Comparison of ENCODE assay signal across 9 cellular contexts in genomic region chr4:147481577-147482109, GRCh38. TPM values are rescaled to one million over a fixed set of nuclear protein-coding genes. Genes with fewer than 3 reads are reported as not detected.
DNase-seq lines count a peak whose midpoint lies in the region; ATAC-seq and TF ChIP-seq lines count a peak whose summit lies in the region.
"Had no signal": no experiment of that assay in that cellular context is flagged by ENCODE, and none has a peak within 500 bp of the region (broad histone marks: within the 10 kb centered on the region; RNA-seq: fewer than 3 reads in every experiment).

No MANE protein-coding gene starts in this region.

- no peak overlapping the region for H2BK120ac ChIP-seq in trophoblast cell (ENCODE audit: insufficient read depth, low read length, poor library complexity)

- DNase-seq in BJ (ENCODE audit: low read depth) (no peak), SK-N-SH (no peak), left ventricle myocardium superior (no peak), trophoblast cell (no peak), T-helper 2 cell (no peak)
- DNase-seq in activated CD8-positive, alpha-beta T cell treated with anti-CD3 and anti-CD28 coated beads, Interleukin-2, amount 10 ng/mL, durations not matched to agents 7 days and 5 days, result no peak
- no peak for DNase-seq in activated CD8-positive, alpha-beta T cell treated with anti-CD3 and anti-CD28 coated beads for 36 hours
- DNase-seq: activated T-cell treated with anti-CD3 and anti-CD28 coated beads for 4 hours had no signal

- TF ChIP-seq CTCF in BJ (IDR thresholded peaks at IDR 0.05; ENCODE audit: insufficient read depth, low read depth, low read length), result no peak
- no peak for TF ChIP-seq CTCF in SK-N-SH (IDR thresholded peaks at IDR 0.05)
- TF ChIP-seq CTCF in activated CD8-positive, alpha-beta T cell treated with anti-CD3 and anti-CD28 coated beads for 36 hours (IDR thresholded peaks at IDR 0.05), result no peak

- H3K27me3 ChIP-seq in BJ (ENCODE audit: control insufficient read depth, insufficient read depth, low read length) (no peaks in the 10 kb centered on the region), SK-N-SH (ENCODE audit: insufficient read depth) (no peaks in the 10 kb centered on the region), trophoblast cell (ENCODE audit: insufficient read depth, low read length) (no peaks in the 10 kb centered on the region)

- no peak for TF ChIP-seq RAD21 in SK-N-SH (IDR thresholded peaks at IDR 0.05; ENCODE audit: low read length)

- WGBS in SK-N-SH (ENCODE audit: low lambda C conversion rate), result 17% methylated on average over 10 of the region's 13 CpGs
- no CpG with 5 or more reads among the region's 13 CpGs for WGBS in trophoblast cell (ENCODE audit: extremely low coverage, insufficient coverage, insufficient read length)

- POLR2A ChIA-PET in BJ (lab: Charles Lee) (no interaction called here), SK-N-SH (lab: Yijun Ruan, JAX) (no interaction called here)
- POLR2A ChIA-PET in activated CD8-positive, alpha-beta T cell treated with anti-CD3 and anti-CD28 coated beads, Interleukin-2, amount 10 ng/mL, durations not matched to agents 7 days and 5 days (lab: Charles Lee), result no interaction called here
- POLR2A ChIA-PET in activated CD8-positive, alpha-beta T cell treated with anti-CD3 and anti-CD28 coated beads for 36 hours (lab: Charles Lee), result no interaction called here

- H3K23ac ChIP-seq in trophoblast cell (ENCODE audit: low read length), result no peak overlapping the region

- no peaks in the 10 kb centered on the region for H3K79me2 ChIP-seq in SK-N-SH (ENCODE audit: insufficient read depth)
- H3K79me2 ChIP-seq in trophoblast cell (ENCODE audit: control insufficient read depth, insufficient read depth, low read length, poor library complexity), result no peaks in the 10 kb centered on the region

- H2BK5ac ChIP-seq in trophoblast cell (ENCODE audit: low read depth, low read length, poor library complexity), result no peak overlapping the region

- peaks cover 3% of the 10 kb centered on the region for H3F3A ChIP-seq in SK-N-SH (replicated peaks; ENCODE audit: insufficient read depth)

- no peaks in the 10 kb centered on the region for H3K9me3 Mint-ChIP-seq in activated CD8-positive, alpha-beta T cell treated with anti-CD3 and anti-CD28 coated beads, Interleukin-2, amount 10 ng/mL, durations not matched to agents 7 days and 5 days (ENCODE audit: insufficient read depth)
- no peaks in the 10 kb centered on the region for H3K9me3 Mint-ChIP-seq in activated CD8-positive, alpha-beta T cell treated with anti-CD3 and anti-CD28 coated beads for 36 hours

- no peak overlapping the region for H3K4ac ChIP-seq in trophoblast cell (ENCODE audit: low read depth, low read length)

- H3K9me3 ChIP-seq in SK-N-SH (no peaks in the 10 kb centered on the region), trophoblast cell (ENCODE audit: insufficient read depth, low read depth, low read length) (no peaks in the 10 kb centered on the region)

- peak overlapping the region; percentile 89 for H3K4me2 ChIP-seq in SK-N-SH
- H3K4me2 ChIP-seq in trophoblast cell (ENCODE audit: low read length), result peak overlapping the region; percentile 88

- H3K27me3 Mint-ChIP-seq in activated CD8-positive, alpha-beta T cell treated with anti-CD3 and anti-CD28 coated beads, Interleukin-2, amount 10 ng/mL, durations not matched to agents 7 days and 5 days (ENCODE audit: low read depth), result peaks cover 38% of the 10 kb centered on the region
- H3K27me3 Mint-ChIP-seq in activated CD8-positive, alpha-beta T cell treated with anti-CD3 and anti-CD28 coated beads for 36 hours, result peaks cover 26% of the 10 kb centered on the region

- no peak overlapping the region for H3K14ac ChIP-seq in trophoblast cell (ENCODE audit: low read length)

- ATAC-seq in left ventricle myocardium superior (peak; percentile 57), GM18861 (IDR thresholded peaks at IDR 0.05; ENCODE audit: unreplicated experiment) (no peak)
- no peak for ATAC-seq in activated CD8-positive, alpha-beta T cell treated with anti-CD3 and anti-CD28 coated beads, Interleukin-2, amount 10 ng/mL, durations not matched to agents 7 days and 5 days
- no peak for ATAC-seq in activated CD8-positive, alpha-beta T cell treated with anti-CD3 and anti-CD28 coated beads for 36 hours

- H3K27ac ChIP-seq in SK-N-SH (ENCODE audit: low read depth in 2 of 2, low read length in 1 of 2) (peak overlapping the region; percentile 3 to 71; a peak in 2 of 4 replicates), trophoblast cell (ENCODE audit: low read depth, low read length) (no peak overlapping the region)

- H4K91ac ChIP-seq in trophoblast cell (ENCODE audit: low read depth, low read length), result no peak overlapping the region

- H2AFZ ChIP-seq in SK-N-SH (ENCODE audit: low read depth), result peak overlapping the region; percentile 89; the same call in 1 of the 2 replicates
- peak overlapping the region; percentile 18 for H2AFZ ChIP-seq in trophoblast cell (ENCODE audit: insufficient read depth, low read length, poor library complexity)

- no peak for TF ChIP-seq EP300 in SK-N-SH (IDR thresholded peaks at IDR 0.05; ENCODE audit: borderline replicate concordance in 1 of 2, low read depth in 1 of 2, low read length in 1 of 2)

- no peaks in the 10 kb centered on the region for H4K20me1 ChIP-seq in SK-N-SH (ENCODE audit: insufficient read depth)

- CTCF ChIA-PET in BJ (lab: Yijun Ruan, JAX), result interaction anchor here (1.4 to 2.3 kb wide), 2 partner anchors 10 to 384 kb away, joined by 4 to 7 read pairs; no protein-coding TSS in a partner anchor
- CTCF ChIA-PET in SK-N-SH (lab: Yijun Ruan, JAX), result interaction anchor here (1.4 kb wide), 1 partner anchor 37 kb away, joined by 6 read pairs; no protein-coding TSS in a partner anchor
- CTCF ChIA-PET in activated CD8-positive, alpha-beta T cell treated with anti-CD3 and anti-CD28 coated beads, Interleukin-2, amount 10 ng/mL, durations not matched to agents 7 days and 5 days (lab: Charles Lee), result no interaction called here
- CTCF ChIA-PET in activated CD8-positive, alpha-beta T cell treated with anti-CD3 and anti-CD28 coated beads for 36 hours (lab: Charles Lee), result interaction anchor here (1.2 kb wide), 1 partner anchor 37 kb away, joined by 3 read pairs; no protein-coding TSS in a partner anchor

- H3K4me3 ChIP-seq in BJ (ENCODE audit: low read depth, low read length) (peak overlapping the region; percentile 61), SK-N-SH (ENCODE audit: low read depth in 2 of 2, low read length in 1 of 2) (peak overlapping the region; percentile 63 to 69), trophoblast cell (ENCODE audit: low read depth, low read length) (peak overlapping the region; percentile 68)

- H3K27ac Mint-ChIP-seq in activated CD8-positive, alpha-beta T cell treated with anti-CD3 and anti-CD28 coated beads, Interleukin-2, amount 10 ng/mL, durations not matched to agents 7 days and 5 days, result no peak overlapping the region
- H3K27ac Mint-ChIP-seq in activated CD8-positive, alpha-beta T cell treated with anti-CD3 and anti-CD28 coated beads for 36 hours, result no peak overlapping the region

- no peaks in the 10 kb centered on the region for H3K4me1 Mint-ChIP-seq in activated CD8-positive, alpha-beta T cell treated with anti-CD3 and anti-CD28 coated beads, Interleukin-2, amount 10 ng/mL, durations not matched to agents 7 days and 5 days (ENCODE audit: low read depth)
- H3K4me1 Mint-ChIP-seq in activated CD8-positive, alpha-beta T cell treated with anti-CD3 and anti-CD28 coated beads for 36 hours (ENCODE audit: low read depth), result no peaks in the 10 kb centered on the region

- no peaks in the 10 kb centered on the region for H3K79me1 ChIP-seq in trophoblast cell (ENCODE audit: low read length)

- H3K9me2 ChIP-seq in SK-N-SH, result no peaks in the 10 kb centered on the region

- peak overlapping the region; percentile 2 for H4K8ac ChIP-seq in trophoblast cell (ENCODE audit: low read depth, low read length)

- peak overlapping the region; percentile 56 for H3K9ac ChIP-seq in SK-N-SH
- no peak overlapping the region for H3K9ac ChIP-seq in trophoblast cell (ENCODE audit: low read length)

- intact Hi-C loops in left ventricle myocardium superior (cut with micrococcal nuclease), result no loop called here
- intact Hi-C loops in activated CD8-positive, alpha-beta T cell treated with anti-CD3 and anti-CD28 coated beads for 36 hours (cut with micrococcal nuclease), result no loop called here

- H3K4me3 Mint-ChIP-seq in activated CD8-positive, alpha-beta T cell treated with anti-CD3 and anti-CD28 coated beads, Interleukin-2, amount 10 ng/mL, durations not matched to agents 7 days and 5 days, result no peak overlapping the region
- H3K4me3 Mint-ChIP-seq in activated CD8-positive, alpha-beta T cell treated with anti-CD3 and anti-CD28 coated beads for 36 hours, result no peak overlapping the region

- H2AK5ac ChIP-seq in trophoblast cell (ENCODE audit: low read length), result no peak overlapping the region

- H3K36me3 Mint-ChIP-seq in activated CD8-positive, alpha-beta T cell treated with anti-CD3 and anti-CD28 coated beads, Interleukin-2, amount 10 ng/mL, durations not matched to agents 7 days and 5 days (ENCODE audit: low read depth), result no peaks in the 10 kb centered on the region
- no peaks in the 10 kb centered on the region for H3K36me3 Mint-ChIP-seq in activated CD8-positive, alpha-beta T cell treated with anti-CD3 and anti-CD28 coated beads for 36 hours (ENCODE audit: low read depth)

- no peak overlapping the region for H4K12ac ChIP-seq in trophoblast cell (ENCODE audit: low read depth, low read length)

- no peak overlapping the region for H3K18ac ChIP-seq in trophoblast cell (ENCODE audit: low read length)

- H3K36me3 ChIP-seq in BJ (ENCODE audit: control insufficient read depth, insufficient read depth, low read length) (no peaks in the 10 kb centered on the region), SK-N-SH (replicated peaks in 1 of 2; ENCODE audit: control insufficient read depth in 1 of 2, insufficient read depth in 2 of 2, low read length in 1 of 2) (no peaks in the 10 kb centered on the region), trophoblast cell (ENCODE audit: control insufficient read depth in 1 of 2, insufficient read depth in 2 of 2, low read length in 2 of 2) (no peaks in the 10 kb centered on the region)

- no peak overlapping the region for H2BK12ac ChIP-seq in trophoblast cell (ENCODE audit: low read length)

- H3K4me1 ChIP-seq in SK-N-SH (ENCODE audit: control insufficient read depth in 1 of 2, insufficient read depth in 2 of 2, low read depth in 1 of 2, low read length in 1 of 2) (peaks cover 6 to 25% of the 10 kb centered on the region in 2 experiments; a peak in 1 of 4 replicates), trophoblast cell (ENCODE audit: control insufficient read depth in 1 of 2, insufficient read depth in 2 of 2, low read length in 2 of 2) (no peaks in the 10 kb centered on the region)

RNA-seq across cellular contexts. Expression of gene EDNRA, which starts 0.7 kb away (rescaled TPM):
- polyA plus RNA-seq in BJ (2011; rRNA removed) (7.6 and 12.0 TPM in 2 replicates), SK-N-SH (2012; rRNA removed) (1.2 and 2.0 TPM in 2 replicates)
- 9.8 and 11.5 TPM in 2 replicates for polyA minus RNA-seq in BJ (2011; rRNA and poly(A)+ RNA removed)
- polyA plus RNA-seq in SK-N-SH (2012; cell fraction: cytosol; rRNA removed), result 2.5 and 2.8 TPM in 2 replicates
- 0.94 and 1.5 TPM in 2 replicates for polyA plus RNA-seq in SK-N-SH (2012; cell fraction: nucleus; rRNA removed)
- 6.1 TPM for total RNA-seq in left ventricle myocardium superior
- 2.8 and 3.3 TPM in 2 replicates for polyA plus RNA-seq in trophoblast cell (2013)
- total RNA-seq in activated CD8-positive, alpha-beta T cell treated with anti-CD3 and anti-CD28 coated beads, Interleukin-2, amount 10 ng/mL, durations not matched to agents 7 days and 5 days, result not detected
- total RNA-seq in activated CD8-positive, alpha-beta T cell treated with anti-CD3 and anti-CD28 coated beads for 36 hours, result not detected
